In the genomic region with DNA sequence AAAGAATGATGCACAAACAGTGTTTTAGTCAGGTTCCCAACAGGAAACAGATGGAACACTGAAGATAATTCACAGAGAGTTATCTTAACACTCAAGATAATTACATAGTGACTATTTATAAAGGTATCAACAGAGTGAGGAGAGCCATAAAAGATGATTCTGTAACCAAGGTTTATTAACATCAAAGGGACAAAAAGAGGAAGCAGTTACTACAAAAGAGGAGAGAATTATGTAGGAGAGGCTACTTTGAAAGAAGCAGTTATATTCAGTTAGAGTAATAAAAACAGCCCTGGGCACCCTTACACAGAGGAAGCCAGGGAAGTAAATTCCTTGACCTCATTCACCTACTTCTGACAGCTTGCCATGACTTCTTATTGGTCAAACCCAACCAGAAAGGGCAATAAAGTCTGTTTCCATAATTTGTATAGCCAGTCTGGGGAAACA, we compare ENCODE assay signal across 16 cellular contexts.
A peak's percentile ranks its signal among the peaks of the same experiment; 100 is the strongest.
DNase-seq lines count a peak whose midpoint lies in the region; ATAC-seq and TF ChIP-seq lines count a peak whose summit lies in the region.
"Had no signal": no experiment of that assay in that cellular context is flagged by ENCODE, and none has a peak within 500 bp of the region (broad histone marks: within the 10 kb centered on the region; RNA-seq: fewer than 3 reads in every experiment).

No MANE protein-coding gene starts in this region.

- H3K4me1 ChIP-seq in OCI-LY1 (ENCODE audit: insufficient read depth, low read length, severe bottlenecking) (peaks cover 45% of the 10 kb centered on the region), thyroid gland (no peaks in the 10 kb centered on the region)

- H3K4me3 ChIP-seq in OCI-LY1 (ENCODE audit: low read depth, low read length, poor library complexity, severe bottlenecking): no peak overlapping the region
- no peak overlapping the region for H3K4me3 ChIP-seq in thyroid gland (replicated peaks in 1 of 3)
- H3K4me3 ChIP-seq: MG63, SK-N-MC had no signal

- H3K9me3 ChIP-seq in OCI-LY1 (ENCODE audit: low read length) (no peaks in the 10 kb centered on the region), thyroid gland (no peaks in the 10 kb centered on the region)
- H3K9me3 ChIP-seq: MG63 had no signal

- H2AFZ ChIP-seq in OCI-LY1 (ENCODE audit: low read length): no peak overlapping the region

- ATAC-seq in HG03354 (IDR thresholded peaks at IDR 0.05; ENCODE audit: poor library complexity, severe bottlenecking, unreplicated experiment) (peak; percentile 55), naive B cell (ENCODE audit: low read depth in 2 of 2) (peak; percentile 42 to 56), left cardiac atrium (no peak)
- ATAC-seq: activated CD8-positive, alpha-beta memory T cell treated with anti-CD3 and anti-CD28 coated beads, Interleukin-2, amount 10 ng/mL, durations not matched to agents 7 days and 5 days; effector memory CD8-positive, alpha-beta T cell had no signal

- no peak overlapping the region for H3K4me3 Mint-ChIP-seq in naive B cell
- no peak overlapping the region for H3K4me3 Mint-ChIP-seq in activated naive CD4-positive, alpha-beta T cell treated with anti-CD3 and anti-CD28 coated beads, Interleukin-2, amount 10 ng/mL, durations not matched to agents 7 days and 5 days
- H3K4me3 Mint-ChIP-seq: activated B cell treated with CpG ODN at 0.5 μM for 24 hours; activated CD8-positive, alpha-beta memory T cell treated with anti-CD3 and anti-CD28 coated beads, Interleukin-2, amount 10 ng/mL, durations not matched to agents 7 days and 5 days; activated naive CD4-positive, alpha-beta T cell treated with anti-CD3 and anti-CD28 coated beads for 36 hours; effector memory CD8-positive, alpha-beta T cell had no signal

- H3K9me3 Mint-ChIP-seq in naive B cell: peaks cover 0 to 10% (median 4%) of the 10 kb centered on the region in 7 donors
- peaks cover 3% of the 10 kb centered on the region for H3K9me3 Mint-ChIP-seq in activated naive CD4-positive, alpha-beta T cell treated with anti-CD3 and anti-CD28 coated beads, Interleukin-2, amount 10 ng/mL, durations not matched to agents 7 days and 5 days
- H3K9me3 Mint-ChIP-seq: effector memory CD8-positive, alpha-beta T cell had no signal

- no peak for TF ChIP-seq POLR2A in thyroid gland (IDR thresholded peaks at IDR 0.05)

- intact Hi-C loops in left cardiac atrium (cut with DNase I) (no loop called here), thyroid gland (cut with DNase I) (no loop called here)

- H3K27me3 ChIP-seq in OCI-LY1 (ENCODE audit: insufficient read depth, low read length): no peaks in the 10 kb centered on the region
- H3K27me3 ChIP-seq in thyroid gland: no peaks in the 10 kb centered on the region
- H3K27me3 ChIP-seq: MG63 had no signal

- H3K9ac ChIP-seq in OCI-LY1 (ENCODE audit: low read length): no peak overlapping the region

- DNase-seq in NCI-H1417 treated with DMSO at 0.1 percent for 48 hours (lab: John Stamatoyannopoulos, UW) (peak; percentile 64), naive B cell (no peak), NCI-H2107 treated with DMSO at 0.1 percent for 48 hours (lab: John Stamatoyannopoulos, UW; ENCODE audit: unreplicated experiment) (no peak), left cardiac atrium (no peak), thyroid gland (no peak)
- no peak for DNase-seq in activated naive CD4-positive, alpha-beta T cell treated with anti-CD3 and anti-CD28 coated beads, Interleukin-2, amount 10 ng/mL, durations not matched to agents 7 days and 5 days
- DNase-seq: activated B cell treated with CpG ODN at 0.5 μM for 24 hours; activated CD8-positive, alpha-beta memory T cell treated with anti-CD3 and anti-CD28 coated beads, Interleukin-2, amount 10 ng/mL, durations not matched to agents 7 days and 5 days; activated naive CD4-positive, alpha-beta T cell treated with anti-CD3 and anti-CD28 coated beads for 36 hours; effector memory CD8-positive, alpha-beta T cell; MG63; NCI-H82 had no signal

- peak overlapping the region; percentile 74 for H3K27ac ChIP-seq in OCI-LY1 (ENCODE audit: low read depth, low read length, poor library complexity, severe bottlenecking)
- no peak overlapping the region for H3K27ac ChIP-seq in thyroid gland
- H3K27ac ChIP-seq: C4-2B, SK-N-MC had no signal

- H4K20me1 ChIP-seq in OCI-LY1 (ENCODE audit: insufficient read depth, low read length): no peaks in the 10 kb centered on the region

- H3K27ac Mint-ChIP-seq in naive B cell: no peak overlapping the region
- H3K27ac Mint-ChIP-seq in activated naive CD4-positive, alpha-beta T cell treated with anti-CD3 and anti-CD28 coated beads, Interleukin-2, amount 10 ng/mL, durations not matched to agents 7 days and 5 days: no peak overlapping the region
- H3K27ac Mint-ChIP-seq: activated B cell treated with CpG ODN at 0.5 μM for 24 hours; activated CD8-positive, alpha-beta memory T cell treated with anti-CD3 and anti-CD28 coated beads, Interleukin-2, amount 10 ng/mL, durations not matched to agents 7 days and 5 days; activated naive CD4-positive, alpha-beta T cell treated with anti-CD3 and anti-CD28 coated beads for 36 hours; effector memory CD8-positive, alpha-beta T cell had no signal

- H3K9me2 ChIP-seq in OCI-LY1 (ENCODE audit: low read depth, low read length): no peaks in the 10 kb centered on the region

- H3K79me2 ChIP-seq in OCI-LY1 (ENCODE audit: insufficient read depth, low read length): no peaks in the 10 kb centered on the region

- TF ChIP-seq CTCF in OCI-LY1 (IDR thresholded peaks at IDR 0.05; ENCODE audit: low read length): no peak
- no peak for TF ChIP-seq CTCF in thyroid gland (IDR thresholded peaks at IDR 0.05)

- peaks cover 0 to 6% of the 10 kb centered on the region in 2 donors for H3K36me3 Mint-ChIP-seq in naive B cell
- peaks cover 7% of the 10 kb centered on the region for H3K36me3 Mint-ChIP-seq in activated naive CD4-positive, alpha-beta T cell treated with anti-CD3 and anti-CD28 coated beads, Interleukin-2, amount 10 ng/mL, durations not matched to agents 7 days and 5 days

- CTCF ChIA-PET in activated naive CD4-positive, alpha-beta T cell treated with anti-CD3 and anti-CD28 coated beads, Interleukin-2, amount 10 ng/mL, durations not matched to agents 7 days and 5 days (lab: Charles Lee): interaction anchor here (1.3 to 1.9 kb wide), 2 partner anchors 10 to 11 kb away, joined by 4 to 6 read pairs; no protein-coding TSS in a partner anchor

- H3K36me3 ChIP-seq in OCI-LY1 (ENCODE audit: insufficient read depth, low read length) (no peaks in the 10 kb centered on the region), thyroid gland (no peaks in the 10 kb centered on the region)
- H3K36me3 ChIP-seq: MG63 had no signal

- no peak overlapping the region for H3K4me2 ChIP-seq in OCI-LY1 (ENCODE audit: low read length)

- H3K27me3 Mint-ChIP-seq in naive B cell: peaks cover 0 to 4% (median 0%) of the 10 kb centered on the region in 3 donors
- no peaks in the 10 kb centered on the region for H3K27me3 Mint-ChIP-seq in activated naive CD4-positive, alpha-beta T cell treated with anti-CD3 and anti-CD28 coated beads, Interleukin-2, amount 10 ng/mL, durations not matched to agents 7 days and 5 days
- H3K27me3 Mint-ChIP-seq: activated B cell treated with CpG ODN at 0.5 μM for 24 hours had no signal

- H3F3A ChIP-seq in OCI-LY1 (ENCODE audit: insufficient read depth, low read length): no peaks in the 10 kb centered on the region

- peaks cover 0 to 5% (median 5%) of the 10 kb centered on the region in 3 donors for H3K4me1 Mint-ChIP-seq in naive B cell
- H3K4me1 Mint-ChIP-seq in activated naive CD4-positive, alpha-beta T cell treated with anti-CD3 and anti-CD28 coated beads, Interleukin-2, amount 10 ng/mL, durations not matched to agents 7 days and 5 days: peaks cover 3% of the 10 kb centered on the region
- H3K4me1 Mint-ChIP-seq: activated CD8-positive, alpha-beta memory T cell treated with anti-CD3 and anti-CD28 coated beads, Interleukin-2, amount 10 ng/mL, durations not matched to agents 7 days and 5 days had no signal

Comparison
In these comparisons a context has a peak if more than half of its experiments do, and no peak if none do; other contexts are left out.
1. ATAC-seq: peak in HG03354 (single experiment) and naive B cell (2 of 2); none in left cardiac atrium (0 of 2).